ENCODE assay signal across 1 cellular context in genomic region chr1:198295186-198295585, GRCh38.
TF ChIP-seq lines count a peak whose summit lies in the region.

No MANE protein-coding gene starts in this region.

TF ChIP-seq in GM23338, 12 proteins besides CTCF, POLR2A, EP300 and RAD21 (continued from another document):
- no peak for TF ChIP-seq ZNF462 (CRISPR knock-in tag; IDR thresholded peaks at IDR 0.05)
- TF ChIP-seq REST (IDR thresholded peaks at IDR 0.05; ENCODE audit: unreplicated experiment): no peak
- TF ChIP-seq ETS1 (IDR thresholded peaks at IDR 0.05): no peak
- TF ChIP-seq EZH2 (IDR thresholded peaks at IDR 0.05; ENCODE audit: low read depth, unreplicated experiment): no peak
- no peak for TF ChIP-seq STAT1 (IDR thresholded peaks at IDR 0.05; ENCODE audit: unreplicated experiment)
- TF ChIP-seq EZH2phosphoT487 (IDR thresholded peaks at IDR 0.05; ENCODE audit: unreplicated experiment): no peak
- no peak for TF ChIP-seq CREB1 (CRISPR knock-in tag; IDR thresholded peaks at IDR 0.05; ENCODE audit: low read depth)
- no peak for TF ChIP-seq POLR2AphosphoS5 (IDR thresholded peaks at IDR 0.05; ENCODE audit: low read depth)
- TF ChIP-seq NANOG (IDR thresholded peaks at IDR 0.05; ENCODE audit: borderline replicate concordance): no peak
TF ChIP-seq in GM23338: peak in this region for 0.
